In genomic region chr1:25503551-25504426, GRCh38 we compare ENCODE assay signal across 8 cellular contexts. TPM values are rescaled to one million over a fixed set of nuclear protein-coding genes. Genes with fewer than 3 reads are reported as not detected.
DNase-seq lines count a peak whose midpoint lies in the region; ATAC-seq and TF ChIP-seq lines count a peak whose summit lies in the region.

No MANE protein-coding gene starts in this region.

- peak; percentile 54 for TF ChIP-seq RAD21 in SK-N-SH (IDR thresholded peaks at IDR 0.05; ENCODE audit: low read length)

- H2AFZ ChIP-seq in GM23248: no peak overlapping the region
- no peak overlapping the region for H2AFZ ChIP-seq in SK-N-SH (ENCODE audit: low read depth)

- no peaks in the 10 kb centered on the region for H3K9me3 Mint-ChIP-seq in activated naive CD8-positive, alpha-beta T cell treated with anti-CD3 and anti-CD28 coated beads, Interleukin-2, amount 10 ng/mL, durations not matched to agents 7 days and 5 days

- WGBS in GM23248 (ENCODE audit: low coverage in 1 of 2, low lambda C conversion rate in 2 of 2, missing lambda C conversion rate in 2 of 2), 2 experiments: 85 to 89% methylated on average over 12 of the region's 12 CpGs
- 90% methylated on average over 11 of the region's 12 CpGs for WGBS in SK-N-SH (ENCODE audit: low lambda C conversion rate)

- no peak overlapping the region for H3K4me3 Mint-ChIP-seq in activated naive CD8-positive, alpha-beta T cell treated with anti-CD3 and anti-CD28 coated beads, Interleukin-2, amount 10 ng/mL, durations not matched to agents 7 days and 5 days

- peaks cover 11% of the 10 kb centered on the region for H3K36me3 Mint-ChIP-seq in activated naive CD8-positive, alpha-beta T cell treated with anti-CD3 and anti-CD28 coated beads, Interleukin-2, amount 10 ng/mL, durations not matched to agents 7 days and 5 days

- H3K27me3 Mint-ChIP-seq in activated naive CD8-positive, alpha-beta T cell treated with anti-CD3 and anti-CD28 coated beads, Interleukin-2, amount 10 ng/mL, durations not matched to agents 7 days and 5 days: no peaks in the 10 kb centered on the region

- H3K9ac ChIP-seq in GM23248 (no peak overlapping the region), SK-N-SH (no peak overlapping the region)

- peak; percentile 93 for ATAC-seq in activated naive CD8-positive, alpha-beta T cell treated with anti-CD3 and anti-CD28 coated beads, Interleukin-2, amount 10 ng/mL, durations not matched to agents 7 days and 5 days (ENCODE audit: low read depth)
- ATAC-seq in HG02884 (IDR thresholded peaks at IDR 0.05; ENCODE audit: unreplicated experiment): no peak
- no peak for ATAC-seq in GM21619 (IDR thresholded peaks at IDR 0.05; ENCODE audit: unreplicated experiment)

- H3K4me3 ChIP-seq in AG04449 (ENCODE audit: low read depth, low read length) (no peak overlapping the region), GM23248 (no peak overlapping the region), SK-N-SH (ENCODE audit: low read depth in 2 of 2, low read length in 1 of 2) (no peak overlapping the region)

- H4K20me1 ChIP-seq in GM23248 (ENCODE audit: insufficient read depth) (no peaks in the 10 kb centered on the region), SK-N-SH (ENCODE audit: insufficient read depth) (no peaks in the 10 kb centered on the region)

- H3K4me2 ChIP-seq in GM23248 (ENCODE audit: unreplicated experiment) (no peak overlapping the region), SK-N-SH (peak overlapping the region; percentile 5; the same call in 1 of the 2 replicates)

- DNase-seq in AG04449 (ENCODE audit: low read depth, low spot score) (no peak), GM23248 (peak; percentile 34), SK-N-SH (peak; percentile 63), islet precursor cell (peak; percentile 81)
- DNase-seq in activated naive CD8-positive, alpha-beta T cell treated with anti-CD3 and anti-CD28 coated beads, Interleukin-2, amount 10 ng/mL, durations not matched to agents 7 days and 5 days: peak; percentile 65
- DNase-seq in stimulated activated CD4-positive, alpha-beta T cell treated with anti-CD3 and anti-CD28 coated beads, TNF-alpha, amount 100 ng/mL, for 48 hours (ENCODE audit: low read depth in 3 of 3): peak; percentile 25 to 56 (median 43)

- CTCF ChIA-PET in AG04449 (lab: Yijun Ruan, JAX) (interaction anchor here (0.7 to 5.7 kb wide), 6 partner anchors 12 to 292 kb away, joined by 3 to 73 read pairs (median 4); no protein-coding TSS in a partner anchor), SK-N-SH (lab: Yijun Ruan, JAX) (interaction anchor here (1.1 to 5.9 kb wide), 8 partner anchors 10 to 28 kb away, joined by 3 to 46 read pairs (median 4); no protein-coding TSS in a partner anchor)

- no peak for TF ChIP-seq EP300 in SK-N-SH (IDR thresholded peaks at IDR 0.05; ENCODE audit: borderline replicate concordance in 1 of 2, low read depth in 1 of 2, low read length in 1 of 2)

- H3K9me3 ChIP-seq in GM23248 (ENCODE audit: low read depth) (no peaks in the 10 kb centered on the region), SK-N-SH (no peaks in the 10 kb centered on the region)

- peaks cover 43% of the 10 kb centered on the region for H3K4me1 ChIP-seq in GM23248 (ENCODE audit: insufficient read depth)
- peaks cover 15 to 22% of the 10 kb centered on the region in 2 experiments; a peak in 3 of 4 replicates for H3K4me1 ChIP-seq in SK-N-SH (ENCODE audit: control insufficient read depth in 1 of 2, insufficient read depth in 2 of 2, low read depth in 1 of 2, low read length in 1 of 2)

- H3F3A ChIP-seq in GM23248 (ENCODE audit: insufficient read depth): peaks cover 10% of the 10 kb centered on the region
- H3F3A ChIP-seq in SK-N-SH (replicated peaks; ENCODE audit: insufficient read depth): peaks cover 34% of the 10 kb centered on the region

- H3K36me3 ChIP-seq in GM23248 (ENCODE audit: low read depth): peaks cover 5% of the 10 kb centered on the region
- peaks cover 12 to 14% of the 10 kb centered on the region in 2 experiments for H3K36me3 ChIP-seq in SK-N-SH (replicated peaks in 1 of 2; ENCODE audit: control insufficient read depth in 1 of 2, insufficient read depth in 2 of 2, low read length in 1 of 2)

- peak; percentile 33 for TF ChIP-seq CTCF in AG04449 (IDR thresholded peaks at IDR 0.05; ENCODE audit: insufficient read depth, low read length, missing control alignments)
- TF ChIP-seq CTCF in SK-N-SH (IDR thresholded peaks at IDR 0.05): peak; percentile 48

- H3K79me2 ChIP-seq in GM23248 (ENCODE audit: insufficient read depth): no peaks in the 10 kb centered on the region
- H3K79me2 ChIP-seq in SK-N-SH (ENCODE audit: insufficient read depth): no peaks in the 10 kb centered on the region

- H3K27me3 ChIP-seq in GM23248 (replicated peaks; ENCODE audit: insufficient read depth) (no peaks in the 10 kb centered on the region), SK-N-SH (ENCODE audit: insufficient read depth) (no peaks in the 10 kb centered on the region)

- H3K9me2 ChIP-seq in GM23248 (ENCODE audit: insufficient read depth) (no peaks in the 10 kb centered on the region), SK-N-SH (no peaks in the 10 kb centered on the region)

- H3K27ac ChIP-seq in GM23248 (no peak overlapping the region), SK-N-SH (ENCODE audit: low read depth in 2 of 2, low read length in 1 of 2) (peak overlapping the region; percentile 40 to 55)

- in situ Hi-C loops in GM23248 (cut with MboI): no loop called here

- no peaks in the 10 kb centered on the region for H3K4me1 Mint-ChIP-seq in activated naive CD8-positive, alpha-beta T cell treated with anti-CD3 and anti-CD28 coated beads, Interleukin-2, amount 10 ng/mL, durations not matched to agents 7 days and 5 days

- POLR2A ChIA-PET in AG04449 (lab: Yijun Ruan, JAX) (no interaction called here), SK-N-SH (lab: Yijun Ruan, JAX) (no interaction called here)
- POLR2A ChIA-PET in activated naive CD8-positive, alpha-beta T cell treated with anti-CD3 and anti-CD28 coated beads, Interleukin-2, amount 10 ng/mL, durations not matched to agents 7 days and 5 days (lab: Charles Lee): no interaction called here

- no peak overlapping the region for H3K27ac Mint-ChIP-seq in activated naive CD8-positive, alpha-beta T cell treated with anti-CD3 and anti-CD28 coated beads, Interleukin-2, amount 10 ng/mL, durations not matched to agents 7 days and 5 days

TF ChIP-seq in SK-N-SH, 30 proteins besides CTCF, POLR2A, EP300 and RAD21:
- TF ChIP-seq NRF1 (IDR thresholded peaks at IDR 0.05; ENCODE audit: low read depth, low read length) (no peak), RFX5 (IDR thresholded peaks at IDR 0.05; ENCODE audit: low read length) (no peak), ZBTB33 (IDR thresholded peaks at IDR 0.05; ENCODE audit: borderline replicate concordance, low read depth) (no peak), POLR2AphosphoS5 (IDR thresholded peaks at IDR 0.05; ENCODE audit: low read depth, low read length) (no peak), SIN3A (IDR thresholded peaks at IDR 0.05; ENCODE audit: borderline replicate concordance, low read depth, low read length) (no peak), MAX (IDR thresholded peaks at IDR 0.05; ENCODE audit: low read depth) (no peak), CHD2 (IDR thresholded peaks at IDR 0.05; ENCODE audit: low read length, partially characterized antibody) (no peak), RXRA (IDR thresholded peaks at IDR 0.05; ENCODE audit: borderline replicate concordance, low read depth) (no peak), USF2 (IDR thresholded peaks at IDR 0.05; ENCODE audit: borderline replicate concordance, low read depth, low read length) (no peak), ELF1 (IDR thresholded peaks at IDR 0.05) (no peak), YY1 (IDR thresholded peaks at IDR 0.05; ENCODE audit: low read depth) (no peak)

RNA-seq across cellular contexts. Expression of gene LDLRAP1, which starts 39.6 kb away (rescaled TPM):
- 22.5 and 23.6 TPM in 2 replicates for total RNA-seq in GM23248 (2014; rRNA removed; shearing (Covaris generic))
- 26.9 and 29.5 TPM in 2 replicates for polyA plus RNA-seq in GM23248 (2016; fragmentation: Nextera tagmentation; extraction: Ambion mirVana)
- polyA plus RNA-seq in SK-N-SH (2012; rRNA removed): 15.8 and 19.1 TPM in 2 replicates
- polyA plus RNA-seq in SK-N-SH (2012; cell fraction: cytosol; rRNA removed): 10.1 and 13.7 TPM in 2 replicates
- polyA plus RNA-seq in SK-N-SH (2012; cell fraction: nucleus; rRNA removed): 29.4 and 29.5 TPM in 2 replicates
- total RNA-seq in activated naive CD8-positive, alpha-beta T cell treated with anti-CD3 and anti-CD28 coated beads, Interleukin-2, amount 10 ng/mL, durations not matched to agents 7 days and 5 days: 10 to 100 TPM; 77.3 to 79.6 TPM
